In genomic region chr11:45091563-45092392, GRCh38 we compare ENCODE assay signal across 9 cellular contexts. TPM values are rescaled to one million over a fixed set of nuclear protein-coding genes. Genes with fewer than 3 reads are reported as not detected.
DNase-seq lines count a peak whose midpoint lies in the region; ATAC-seq and TF ChIP-seq lines count a peak whose summit lies in the region.
"Had no signal": no experiment of that assay in that cellular context is flagged by ENCODE, and none has a peak within 500 bp of the region (broad histone marks: within the 10 kb centered on the region; RNA-seq: fewer than 3 reads in every experiment).

No MANE protein-coding gene starts in this region.

- no peaks in the 10 kb centered on the region for H3K36me3 ChIP-seq in CD8-positive, alpha-beta memory T cell (ENCODE audit: insufficient read depth, low read length)
- no peaks in the 10 kb centered on the region for H3K36me3 ChIP-seq in neural progenitor cell

- CTCF ChIA-PET in CD8-positive, alpha-beta memory T cell (lab: Charles Lee) = interaction anchor here (1.3 to 5.5 kb wide), 3 partner anchors 12 to 164 kb away, joined by 4 to 44 read pairs (median 4); no protein-coding TSS in a partner anchor

- H3K27ac ChIP-seq in CD8-positive, alpha-beta memory T cell (ENCODE audit: low read depth, low read length) = no peak overlapping the region
- no peak overlapping the region for H3K27ac ChIP-seq in neural progenitor cell

- no peaks in the 10 kb centered on the region for H3K9me3 ChIP-seq in CD8-positive, alpha-beta memory T cell (ENCODE audit: low read length)
- no peaks in the 10 kb centered on the region for H3K9me3 ChIP-seq in neural progenitor cell (ENCODE audit: low read depth)

- POLR2A ChIA-PET in CD8-positive, alpha-beta memory T cell (lab: Charles Lee) = interaction anchor here (0.5 kb wide), 1 partner anchor 11 kb away, joined by 3 read pairs; no protein-coding TSS in a partner anchor

- peak overlapping the region in 6 of 8 donors; percentile 28 to 51 (median 44) for H3K27ac Mint-ChIP-seq in CD8-positive, alpha-beta memory T cell
- H3K27ac Mint-ChIP-seq in chondrocyte (ENCODE audit: unreplicated experiment) = peak overlapping the region; percentile 88
- H3K27ac Mint-ChIP-seq in neural progenitor cell = peak overlapping the region; percentile 39
- H3K27ac Mint-ChIP-seq: activated CD8-positive, alpha-beta T cell treated with anti-CD3 and anti-CD28 coated beads for 36 hours had no signal

- no peak for DNase-seq in CD8-positive, alpha-beta memory T cell
- DNase-seq in HS-27A (ENCODE audit: low read depth) = peak; percentile 76
- DNase-seq in chondrocyte (ENCODE audit: low spot score) = no peak
- peak; percentile 72 for DNase-seq in neural progenitor cell (ENCODE audit: low spot score)
- DNase-seq in germinal center (ENCODE audit: low spot score) = no peak
- DNase-seq in NCI-H128 (lab: John Stamatoyannopoulos, UW; ENCODE audit: unreplicated experiment) = no peak
- DNase-seq: activated CD8-positive, alpha-beta T cell treated with anti-CD3 and anti-CD28 coated beads for 36 hours; NCI-H2227 treated with DMSO at 0.1 percent for 48 hours had no signal

- no peak overlapping the region for H3K4me3 ChIP-seq in CD8-positive, alpha-beta memory T cell (ENCODE audit: low read length)
- no peak overlapping the region for H3K4me3 ChIP-seq in neural progenitor cell

- H2AFZ ChIP-seq in neural progenitor cell (replicated peaks) = peak overlapping the region; percentile 9

- H4K20me1 ChIP-seq in neural progenitor cell (ENCODE audit: low read depth) = no peaks in the 10 kb centered on the region

- H3K4me3 Mint-ChIP-seq in CD8-positive, alpha-beta memory T cell = peak overlapping the region in 5 of 7 donors; percentile 26 to 55 (median 47)
- H3K4me3 Mint-ChIP-seq in chondrocyte (ENCODE audit: unreplicated experiment) (no peak overlapping the region), neural progenitor cell (no peak overlapping the region)
- H3K4me3 Mint-ChIP-seq: activated CD8-positive, alpha-beta T cell treated with anti-CD3 and anti-CD28 coated beads for 36 hours had no signal

- H3K79me2 ChIP-seq in neural progenitor cell (ENCODE audit: low read depth) = no peaks in the 10 kb centered on the region

- H3K36me3 Mint-ChIP-seq in CD8-positive, alpha-beta memory T cell = no peaks in the 10 kb centered on the region
- H3K36me3 Mint-ChIP-seq in chondrocyte (ENCODE audit: low read depth) (peaks cover 3% of the 10 kb centered on the region), neural progenitor cell (no peaks in the 10 kb centered on the region)

- peaks cover 33% of the 10 kb centered on the region for H3F3A ChIP-seq in neural progenitor cell (ENCODE audit: low read depth)

- H3K4me1 ChIP-seq in CD8-positive, alpha-beta memory T cell (ENCODE audit: insufficient read depth, low read length) = peaks cover 37% of the 10 kb centered on the region
- peaks cover 56% of the 10 kb centered on the region for H3K4me1 ChIP-seq in neural progenitor cell

- no peaks in the 10 kb centered on the region for H3K27me3 ChIP-seq in CD8-positive, alpha-beta memory T cell (ENCODE audit: insufficient read depth, low read length, poor library complexity, severe bottlenecking)
- no peaks in the 10 kb centered on the region for H3K27me3 ChIP-seq in neural progenitor cell

- no peaks in the 10 kb centered on the region for H3K27me3 Mint-ChIP-seq in CD8-positive, alpha-beta memory T cell
- H3K27me3 Mint-ChIP-seq in chondrocyte (ENCODE audit: low read depth) (peaks cover 6% of the 10 kb centered on the region), neural progenitor cell (ENCODE audit: insufficient read depth, low read depth) (peaks cover 5% of the 10 kb centered on the region)
- H3K27me3 Mint-ChIP-seq: activated CD8-positive, alpha-beta T cell treated with anti-CD3 and anti-CD28 coated beads for 36 hours had no signal

- no peak for ATAC-seq in GM21526 (IDR thresholded peaks at IDR 0.05; ENCODE audit: low FRiP score, unreplicated experiment)
- ATAC-seq: activated CD8-positive, alpha-beta T cell treated with anti-CD3 and anti-CD28 coated beads for 36 hours had no signal

- H3K4me1 Mint-ChIP-seq in CD8-positive, alpha-beta memory T cell = peaks cover 47 to 50% (median 48%) of the 10 kb centered on the region in 3 donors
- H3K4me1 Mint-ChIP-seq in chondrocyte (ENCODE audit: low read depth) (peaks cover 69% of the 10 kb centered on the region), neural progenitor cell (peaks cover 40% of the 10 kb centered on the region)

- TF ChIP-seq CTCF in chondrocyte (IDR thresholded peaks at IDR 0.05) (no peak), neural progenitor cell (IDR thresholded peaks at IDR 0.05) (no peak)

- peak overlapping the region; percentile 44 for H3K4me2 ChIP-seq in neural progenitor cell

- H3K9me3 Mint-ChIP-seq in CD8-positive, alpha-beta memory T cell = no peaks in the 10 kb centered on the region
- no peaks in the 10 kb centered on the region for H3K9me3 Mint-ChIP-seq in chondrocyte (ENCODE audit: low read depth)
- H3K9me3 Mint-ChIP-seq in neural progenitor cell = no peaks in the 10 kb centered on the region
- H3K9me3 Mint-ChIP-seq: activated CD8-positive, alpha-beta T cell treated with anti-CD3 and anti-CD28 coated beads for 36 hours had no signal

- H3K9ac ChIP-seq in neural progenitor cell = no peak overlapping the region

RNA-seq across cellular contexts. Expression of gene PRDM11, which starts 54.7 kb away (rescaled TPM):
- 1 to 10 TPM; 5.6 to 7.7 TPM for total RNA-seq in CD8-positive, alpha-beta memory T cell
- 3.1 TPM for polyA plus RNA-seq in CD8-positive, alpha-beta memory T cell
- total RNA-seq in chondrocyte (32.9 to 35.1 TPM (median 35.0 TPM) in 3 replicates), neural progenitor cell (ENCODE audit: low replicate concordance) (1.8 and 5.3 TPM in 2 replicates)

Comparison
In these comparisons a context has a peak if more than half of its experiments do, and no peak if none do; other contexts are left out.
1. DNase-seq: peak in HS-27A (single experiment) and neural progenitor cell (single experiment); none in CD8-positive, alpha-beta memory T cell (0 of 5), chondrocyte (single experiment), germinal center (single experiment) and NCI-H128 (single experiment).
2. H3K4me3 Mint-ChIP-seq: peak in CD8-positive, alpha-beta memory T cell (5 of 7); none in chondrocyte (single experiment) and neural progenitor cell (single experiment).
3. Peak in every context shown above with its lines, with median percentiles within 50 percentile points of each other: H3K27ac Mint-ChIP-seq.